15 cellular contexts compared by ENCODE assay signal in genomic region chr15:77840962-77841361, GRCh38.
A peak's percentile ranks its signal among the peaks of the same experiment; 100 is the strongest.
DNase-seq lines count a peak whose midpoint lies in the region; ATAC-seq and TF ChIP-seq lines count a peak whose summit lies in the region.
"Had no signal": no experiment of that assay in that cellular context is flagged by ENCODE, and none has a peak within 500 bp of the region (broad histone marks: within the 10 kb centered on the region; RNA-seq: fewer than 3 reads in every experiment).

No MANE protein-coding gene starts in this region.

- H4K20me1 ChIP-seq in GM23248 (ENCODE audit: insufficient read depth), result no peaks in the 10 kb centered on the region

- TF ChIP-seq EP300 in esophagus muscularis mucosa (IDR thresholded peaks at IDR 0.05), result no peak

- ATAC-seq in HG03457 (IDR thresholded peaks at IDR 0.05; ENCODE audit: unreplicated experiment), result no peak
- ATAC-seq: left ventricle myocardium superior; stimulated activated naive CD8-positive, alpha-beta T cell treated with anti-CD3 and anti-CD28 coated beads, Interleukin-15, Interleukin-2, amounts not matched to agents 100 U/mL and 50 U/mL, for 24 hours had no signal

- no peak overlapping the region for H3K9ac ChIP-seq in GM23248

- intact Hi-C loops in esophagus muscularis mucosa (cut with DNase I), result no loop called here

- H3K27ac ChIP-seq in GM23248, result no peak overlapping the region
- peak overlapping the region; percentile 93 for H3K27ac ChIP-seq in RWPE1
- no peak overlapping the region for H3K27ac ChIP-seq in esophagus muscularis mucosa (replicated peaks in 1 of 4)

- H3K79me2 ChIP-seq in GM23248 (ENCODE audit: insufficient read depth), result no peaks in the 10 kb centered on the region

- H3K27me3 ChIP-seq in GM23248 (replicated peaks; ENCODE audit: insufficient read depth) (peaks cover 37% of the 10 kb centered on the region), esophagus muscularis mucosa (peaks cover 0 to 69% (median 0%) of the 10 kb centered on the region in 4 donors)

- H3K4me2 ChIP-seq in GM23248 (ENCODE audit: unreplicated experiment), result no peak overlapping the region

- H3F3A ChIP-seq in GM23248 (ENCODE audit: insufficient read depth), result 0 out of 2 replicates have a peak, but pooled peaks cover 10% of the 10 kb centered on the region

- H2AFZ ChIP-seq in GM23248, result no peak overlapping the region

- no peaks in the 10 kb centered on the region for H3K9me2 ChIP-seq in GM23248 (ENCODE audit: insufficient read depth)

- H3K4me1 ChIP-seq in GM23248 (ENCODE audit: insufficient read depth) (peaks cover 3% of the 10 kb centered on the region; the same call in 1 of the 2 replicates), esophagus muscularis mucosa (no peaks in the 10 kb centered on the region)

- 44 to 53% methylated on average over 9 of the region's 9 CpGs for WGBS in GM23248 (ENCODE audit: low coverage in 1 of 2, low lambda C conversion rate in 2 of 2, missing lambda C conversion rate in 2 of 2), 2 experiments
- 70% methylated on average over 9 of the region's 9 CpGs for WGBS in esophagus muscularis mucosa

- in situ Hi-C loops in GM23248 (cut with MboI), result no loop called here

- TF ChIP-seq CTCF in RWPE1 (conservative IDR thresholded peaks at IDR 0.05; ENCODE audit: low read depth), result no peak
- TF ChIP-seq CTCF in esophagus muscularis mucosa (IDR thresholded peaks at IDR 0.05), result no peak

- H3K9me3 ChIP-seq in GM23248 (ENCODE audit: low read depth) (no peaks in the 10 kb centered on the region), esophagus muscularis mucosa (peaks cover 0 to 10% (median 5%) of the 10 kb centered on the region in 4 donors)

- H3K36me3 ChIP-seq in GM23248 (ENCODE audit: low read depth), result no peaks in the 10 kb centered on the region
- no peaks in the 10 kb centered on the region for H3K36me3 ChIP-seq in esophagus muscularis mucosa

- H3K4me3 ChIP-seq in GM23248 (no peak overlapping the region), esophagus muscularis mucosa (no peak overlapping the region)

- POLR2A ChIA-PET in RWPE1 (lab: Yijun Ruan, JAX; ENCODE audit: low non-redundant PET), result no interaction called here

- TF ChIP-seq POLR2A in esophagus muscularis mucosa (IDR thresholded peaks at IDR 0.05; ENCODE audit: low read depth), result no peak

- DNase-seq in GM23248 (peak; percentile 71), RWPE1 (ENCODE audit: low spot score) (peak; percentile 92), fibroblast of gingiva (ENCODE audit: low read depth) (peak; percentile 14), renal cortical epithelial cell (ENCODE audit: low read depth) (peak; percentile 99), esophagus muscularis mucosa (ENCODE audit: extremely low spot score) (no peak), occipital lobe (lab: John Stamatoyannopoulos, UW) (no peak)
- no peak for DNase-seq in activated CD4-positive, CD25-positive, alpha-beta regulatory T cell (lab: John Stamatoyannopoulos, UW)
- DNase-seq: activated T-cell treated with anti-CD3 and anti-CD28 coated beads for 4 hours; central memory CD4-positive, alpha-beta T cell; foreskin melanocyte; left ventricle myocardium superior; NCI-H2171 treated with DMSO at 0.1 percent for 48 hours; stimulated activated CD4-positive, alpha-beta T cell treated with anti-CD3 and anti-CD28 coated beads, Interleukin-2, amount 100 ng/mL, for 48 hours; stimulated activated naive CD8-positive, alpha-beta T cell treated with anti-CD3 and anti-CD28 coated beads, Interleukin-15, Interleukin-2, amounts not matched to agents 100 U/mL and 50 U/mL, for 24 hours had no signal

- CTCF ChIA-PET in RWPE1 (lab: Yijun Ruan, JAX), result interaction anchor here (0.6 to 1.0 kb wide), 2 partner anchors 20 to 56 kb away, joined by 4 to 7 read pairs; no protein-coding TSS in a partner anchor

Comparison
In these comparisons a context has a peak if more than half of its experiments do, and no peak if none do; other contexts are left out.
1. DNase-seq: peak in GM23248 (single experiment), RWPE1 (single experiment), fibroblast of gingiva (single experiment) and renal cortical epithelial cell (single experiment); none in activated CD4-positive, CD25-positive, alpha-beta regulatory T cell (0 of 4), esophagus muscularis mucosa (single experiment) and occipital lobe (single experiment).